8 cellular contexts compared by ENCODE assay signal in genomic region chr9:4680750-4681149, GRCh38. TPM values are rescaled to one million over a fixed set of nuclear protein-coding genes. Genes with fewer than 3 reads are reported as not detected.
DNase-seq lines count a peak whose midpoint lies in the region; ATAC-seq and TF ChIP-seq lines count a peak whose summit lies in the region.

No MANE protein-coding gene starts in this region.

- H3K36me3 ChIP-seq in muscle layer of duodenum (ENCODE audit: control insufficient read depth in 1 of 2, insufficient read depth in 2 of 2, low read length in 2 of 2): peaks cover under 1 to 16% of the 10 kb centered on the region in 2 donors

- DNase-seq in AG08395 (ENCODE audit: low spot score) (peak; percentile 55), coronary artery (ENCODE audit: low spot score) (no peak), middle frontal gyrus (ENCODE audit: extremely low spot score, low spot score) (no peak), D341Med (ENCODE audit: low spot score) (no peak), GF-D8 (lab: John Stamatoyannopoulos, UW) (no peak)
- DNase-seq in Jurkat, Clone E6-1 (ENCODE audit: low read depth, low spot score): no peak
- DNase-seq in naive thymus-derived CD8-positive, alpha-beta T cell: no peak

- peak overlapping the region; percentile 94 to 97 for H3K27ac ChIP-seq in coronary artery
- H3K27ac ChIP-seq in muscle layer of duodenum (ENCODE audit: low read length): peak overlapping the region; percentile 97

- TF ChIP-seq CTCF in coronary artery (IDR thresholded peaks at IDR 0.05): no peak

- no peaks in the 10 kb centered on the region for H3K9me3 Mint-ChIP-seq in naive thymus-derived CD8-positive, alpha-beta T cell

- peak overlapping the region; percentile 86 for H3K4me3 ChIP-seq in Jurkat, Clone E6-1 (ENCODE audit: low read length)
- H3K4me3 ChIP-seq in coronary artery (peak overlapping the region; percentile 79), muscle layer of duodenum (ENCODE audit: low read depth in 1 of 2, low read length in 2 of 2) (peak overlapping the region; percentile 77 to 96)

- H3K4me1 Mint-ChIP-seq in naive thymus-derived CD8-positive, alpha-beta T cell: peaks cover 17 to 23% (median 20%) of the 10 kb centered on the region in 4 donors

- peaks cover 2 to 23% (median 7%) of the 10 kb centered on the region in 3 donors for H3K36me3 Mint-ChIP-seq in naive thymus-derived CD8-positive, alpha-beta T cell

- no peak for ATAC-seq in naive thymus-derived CD8-positive, alpha-beta T cell

- H3K4me1 ChIP-seq in muscle layer of duodenum (ENCODE audit: control insufficient read depth in 1 of 2, insufficient read depth in 2 of 2, low read length in 2 of 2): peaks cover 4 to 27% of the 10 kb centered on the region in 2 donors

- H3K27me3 ChIP-seq in muscle layer of duodenum (ENCODE audit: low read depth, low read length): no peaks in the 10 kb centered on the region

- POLR2A ChIA-PET in naive thymus-derived CD8-positive, alpha-beta T cell (lab: Charles Lee): interaction anchor here (1.6 to 9.4 kb wide), 2 partner anchors 17 to 60 kb away, joined by 5 to 142 read pairs; partner anchors contain the start of genes AK3, PLPP6 and SPATA6L

- H3K9me3 ChIP-seq in muscle layer of duodenum (ENCODE audit: control insufficient read depth in 1 of 2, low read length in 2 of 2): no peaks in the 10 kb centered on the region

- peaks cover 0 to under 1% (median 0%) of the 10 kb centered on the region in 5 donors for H3K27me3 Mint-ChIP-seq in naive thymus-derived CD8-positive, alpha-beta T cell

- no peak overlapping the region for H3K27ac Mint-ChIP-seq in naive thymus-derived CD8-positive, alpha-beta T cell

- H3K4me3 Mint-ChIP-seq in naive thymus-derived CD8-positive, alpha-beta T cell: no peak overlapping the region

RNA-seq across cellular contexts. Expression of gene CDC37L1, which starts 1.4 kb away (rescaled TPM):
- polyA plus RNA-seq in Jurkat, Clone E6-1 (2012; ENCODE audit: insufficient read depth, insufficient read length): 10.7 TPM
- total RNA-seq in naive thymus-derived CD8-positive, alpha-beta T cell: 10 to 100 TPM; 28.7 to 29.5 TPM
- 10 to 100 TPM; 18.5 to 19.2 (median 19.1) TPM for polyA plus RNA-seq in naive thymus-derived CD8-positive, alpha-beta T cell

RNA-seq across cellular contexts. Expression of gene SPATA6L, which starts 14.5 kb away (rescaled TPM):
- 2.0 TPM for polyA plus RNA-seq in Jurkat, Clone E6-1 (2012; ENCODE audit: insufficient read depth, insufficient read length)
- total RNA-seq in naive thymus-derived CD8-positive, alpha-beta T cell: 1 to 10 TPM; 5.2 to 5.8 TPM
- polyA plus RNA-seq in naive thymus-derived CD8-positive, alpha-beta T cell: 1 to 10 TPM in 2 of 3 donors, not detected in 1; 1.5 to 2.6 TPM

RNA-seq across cellular contexts. Expression of gene PLPP6, which starts 18.7 kb away (rescaled TPM):
- polyA plus RNA-seq in Jurkat, Clone E6-1 (2012; ENCODE audit: insufficient read depth, insufficient read length): 4.7 TPM
- 10 to 100 TPM; 22.5 to 23.6 TPM for total RNA-seq in naive thymus-derived CD8-positive, alpha-beta T cell
- polyA plus RNA-seq in naive thymus-derived CD8-positive, alpha-beta T cell: 1 to 10 TPM; 4.9 to 6.1 (median 5.8) TPM
